1 cellular context compared by ENCODE assay signal in genomic region chr2:202091476-202091875, GRCh38.
TF ChIP-seq lines count a peak whose summit lies in the region.

No MANE protein-coding gene starts in this region.

TF ChIP-seq in GM12878, 131 proteins besides CTCF, POLR2A, EP300 and RAD21 (continued from another document):
- no peak for TF ChIP-seq ELK1 (IDR thresholded peaks at IDR 0.05; ENCODE audit: low read depth, low read length)
- TF ChIP-seq ZNF592 (IDR thresholded peaks at IDR 0.05), result no peak
- no peak for TF ChIP-seq WRNIP1 (IDR thresholded peaks at IDR 0.05; ENCODE audit: borderline replicate concordance, low read depth, low read length)
- TF ChIP-seq USF1 (IDR thresholded peaks at IDR 0.05; ENCODE audit: borderline replicate concordance, extremely low read length, insufficient read depth, low read depth, low read length), result no peak
- peak in 1 of 2 experiments; percentile 34; a peak in 1 of 3 replicates for TF ChIP-seq EGR1 (IDR thresholded peaks at IDR 0.05; ENCODE audit: borderline replicate concordance in 1 of 2, low read depth in 2 of 2, low read length in 2 of 2)
- no peak for TF ChIP-seq LARP7 (IDR thresholded peaks at IDR 0.05)
- no peak for TF ChIP-seq GATAD2B (conservative IDR thresholded peaks at IDR 0.05; ENCODE audit: low read depth)
- no peak for TF ChIP-seq IRF5 (IDR thresholded peaks at IDR 0.05; ENCODE audit: borderline replicate concordance)
- no peak for TF ChIP-seq TAF1 (IDR thresholded peaks at IDR 0.05; ENCODE audit: borderline replicate concordance, low read depth, low read length)
- no peak for TF ChIP-seq RFX5 (IDR thresholded peaks at IDR 0.05; ENCODE audit: low read depth, low read length)
- peak; percentile 13; the same call in 1 of the 2 replicates for TF ChIP-seq MEF2A (IDR thresholded peaks at IDR 0.05; ENCODE audit: insufficient read depth, low read depth, low read length)
- peak; percentile 36 for TF ChIP-seq MEF2B (IDR thresholded peaks at IDR 0.05; ENCODE audit: partially characterized antibody, poor library complexity, severe bottlenecking)
- no peak for TF ChIP-seq HCFC1 (IDR thresholded peaks at IDR 0.05; ENCODE audit: low read length)
- TF ChIP-seq ZNF622 (IDR thresholded peaks at IDR 0.05), result no peak
- TF ChIP-seq MAX (IDR thresholded peaks at IDR 0.05; ENCODE audit: low read depth, low read length), result no peak
- TF ChIP-seq BCLAF1 (IDR thresholded peaks at IDR 0.05), result no peak
- TF ChIP-seq ATF7 (IDR thresholded peaks at IDR 0.05; ENCODE audit: low read depth), result no peak
- TF ChIP-seq ZNF24 (IDR thresholded peaks at IDR 0.05), result no peak
- no peak for TF ChIP-seq BACH1 (IDR thresholded peaks at IDR 0.05; ENCODE audit: borderline replicate concordance)
- no peak for TF ChIP-seq CHD4 (IDR thresholded peaks at IDR 0.05)
- TF ChIP-seq RUNX3 (IDR thresholded peaks at IDR 0.05; ENCODE audit: low read length), result 0 out of 2 replicates have a peak, but pooled peaks have one; percentile 18
- no peak for TF ChIP-seq RELB (IDR thresholded peaks at IDR 0.05; ENCODE audit: low read depth)
- no peak for TF ChIP-seq PAX8 (IDR thresholded peaks at IDR 0.05)
- TF ChIP-seq IKZF1 (conservative IDR thresholded peaks at IDR 0.05), result 0 out of 2 replicates have a peak, but pooled peaks have one; percentile 23
- no peak for TF ChIP-seq ZSCAN29 (IDR thresholded peaks at IDR 0.05)
- TF ChIP-seq KDM1A (IDR thresholded peaks at IDR 0.05; ENCODE audit: borderline replicate concordance), result no peak
- TF ChIP-seq MXI1 (IDR thresholded peaks at IDR 0.05; ENCODE audit: low read depth, low read length), result no peak
- TF ChIP-seq E4F1 (IDR thresholded peaks at IDR 0.05; ENCODE audit: borderline replicate concordance, partially characterized antibody), result no peak
- no peak for TF ChIP-seq USF2 (IDR thresholded peaks at IDR 0.05; ENCODE audit: borderline replicate concordance, low read depth, low read length)
- no peak for TF ChIP-seq HSF1 (IDR thresholded peaks at IDR 0.05; ENCODE audit: low read depth, low read length)
- TF ChIP-seq ATF3 (IDR thresholded peaks at IDR 0.05; ENCODE audit: borderline replicate concordance, extremely low read depth, low read depth, low read length), result no peak
- peak; percentile 80 for TF ChIP-seq SPI1 (IDR thresholded peaks at IDR 0.05; ENCODE audit: borderline replicate concordance, insufficient read depth, low read depth, low read length)
- no peak for TF ChIP-seq SREBF1 (IDR thresholded peaks at IDR 0.05; ENCODE audit: low read length)
- no peak for TF ChIP-seq SREBF2 (IDR thresholded peaks at IDR 0.05; ENCODE audit: low read length)
- TF ChIP-seq CBX3 (IDR thresholded peaks at IDR 0.05; ENCODE audit: borderline replicate concordance, low read depth), result no peak
- no peak for TF ChIP-seq RB1 (IDR thresholded peaks at IDR 0.05; ENCODE audit: borderline replicate concordance)
- TF ChIP-seq CREM (IDR thresholded peaks at IDR 0.05; ENCODE audit: low read depth), result no peak
- no peak for TF ChIP-seq CREB1 (IDR thresholded peaks at IDR 0.05; ENCODE audit: low read depth)
- TF ChIP-seq MYB (IDR thresholded peaks at IDR 0.05; ENCODE audit: borderline replicate concordance, low read depth, low read length), result no peak
